ENCODE assay signal across 4 cellular contexts in the genomic region with DNA sequence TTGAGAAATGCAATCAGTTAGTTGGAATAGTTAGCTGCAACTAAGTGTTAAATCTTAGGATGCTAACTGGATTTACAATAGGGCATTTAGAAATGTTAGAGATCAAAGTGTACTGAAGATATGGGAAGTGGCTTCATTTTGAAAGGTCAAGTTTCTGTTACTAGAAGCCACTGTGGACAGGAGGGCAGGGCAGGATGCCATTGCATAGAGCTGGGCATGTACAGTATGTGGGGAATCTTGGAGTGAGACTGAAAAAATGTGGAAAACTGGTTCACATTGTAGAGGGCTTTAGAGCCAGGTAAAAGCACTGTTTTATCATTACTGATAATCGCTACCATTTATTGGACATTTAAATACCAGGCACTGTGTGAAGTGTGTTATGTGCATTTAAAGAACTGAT.
TF ChIP-seq lines count a peak whose summit lies in the region.

No MANE protein-coding gene starts in this region.

TF ChIP-seq in SK-N-SH, 30 proteins besides CTCF, POLR2A, EP300 and RAD21:
- TF ChIP-seq TCF12 (IDR thresholded peaks at IDR 0.05) (no peak), NRF1 (IDR thresholded peaks at IDR 0.05; ENCODE audit: low read depth, low read length) (no peak), TAF1 (IDR thresholded peaks at IDR 0.05; ENCODE audit: borderline replicate concordance, low read depth, low read length) (no peak), TEAD4 (IDR thresholded peaks at IDR 0.05; ENCODE audit: borderline replicate concordance, insufficient read depth) (no peak), JUND (IDR thresholded peaks at IDR 0.05) (no peak)

TF ChIP-seq in SK-N-SH treated with all-trans-retinoic acid at 6 μM for 48 hours, 23 proteins besides CTCF, POLR2A, EP300 and RAD21:
- no peak for TF ChIP-seq CSDC2 (CRISPR knock-in tag; IDR thresholded peaks at IDR 0.05)
- TF ChIP-seq, protein P1, sequence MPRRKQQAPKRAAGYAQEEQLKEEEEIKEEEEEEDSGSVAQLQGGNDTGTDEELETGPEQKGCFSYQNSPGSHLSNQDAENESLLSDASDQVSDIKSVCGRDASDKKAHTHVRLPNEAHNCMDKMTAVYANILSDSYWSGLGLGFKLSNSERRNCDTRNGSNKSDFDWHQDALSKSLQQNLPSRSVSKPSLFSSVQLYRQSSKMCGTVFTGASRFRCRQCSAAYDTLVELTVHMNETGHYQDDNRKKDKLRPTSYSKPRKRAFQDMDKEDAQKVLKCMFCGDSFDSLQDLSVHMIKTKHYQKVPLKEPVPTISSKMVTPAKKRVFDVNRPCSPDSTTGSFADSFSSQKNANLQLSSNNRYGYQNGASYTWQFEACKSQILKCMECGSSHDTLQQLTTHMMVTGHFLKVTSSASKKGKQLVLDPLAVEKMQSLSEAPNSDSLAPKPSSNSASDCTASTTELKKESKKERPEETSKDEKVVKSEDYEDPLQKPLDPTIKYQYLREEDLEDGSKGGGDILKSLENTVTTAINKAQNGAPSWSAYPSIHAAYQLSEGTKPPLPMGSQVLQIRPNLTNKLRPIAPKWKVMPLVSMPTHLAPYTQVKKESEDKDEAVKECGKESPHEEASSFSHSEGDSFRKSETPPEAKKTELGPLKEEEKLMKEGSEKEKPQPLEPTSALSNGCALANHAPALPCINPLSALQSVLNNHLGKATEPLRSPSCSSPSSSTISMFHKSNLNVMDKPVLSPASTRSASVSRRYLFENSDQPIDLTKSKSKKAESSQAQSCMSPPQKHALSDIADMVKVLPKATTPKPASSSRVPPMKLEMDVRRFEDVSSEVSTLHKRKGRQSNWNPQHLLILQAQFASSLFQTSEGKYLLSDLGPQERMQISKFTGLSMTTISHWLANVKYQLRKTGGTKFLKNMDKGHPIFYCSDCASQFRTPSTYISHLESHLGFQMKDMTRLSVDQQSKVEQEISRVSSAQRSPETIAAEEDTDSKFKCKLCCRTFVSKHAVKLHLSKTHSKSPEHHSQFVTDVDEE (CRISPR knock-in tag; IDR thresholded peaks at IDR 0.05) = no peak
- no peak for TF ChIP-seq OSR1 (CRISPR knock-in tag; IDR thresholded peaks at IDR 0.05)
- no peak for TF ChIP-seq ZFP3 (CRISPR knock-in tag; IDR thresholded peaks at IDR 0.05)
- TF ChIP-seq, protein P2, sequence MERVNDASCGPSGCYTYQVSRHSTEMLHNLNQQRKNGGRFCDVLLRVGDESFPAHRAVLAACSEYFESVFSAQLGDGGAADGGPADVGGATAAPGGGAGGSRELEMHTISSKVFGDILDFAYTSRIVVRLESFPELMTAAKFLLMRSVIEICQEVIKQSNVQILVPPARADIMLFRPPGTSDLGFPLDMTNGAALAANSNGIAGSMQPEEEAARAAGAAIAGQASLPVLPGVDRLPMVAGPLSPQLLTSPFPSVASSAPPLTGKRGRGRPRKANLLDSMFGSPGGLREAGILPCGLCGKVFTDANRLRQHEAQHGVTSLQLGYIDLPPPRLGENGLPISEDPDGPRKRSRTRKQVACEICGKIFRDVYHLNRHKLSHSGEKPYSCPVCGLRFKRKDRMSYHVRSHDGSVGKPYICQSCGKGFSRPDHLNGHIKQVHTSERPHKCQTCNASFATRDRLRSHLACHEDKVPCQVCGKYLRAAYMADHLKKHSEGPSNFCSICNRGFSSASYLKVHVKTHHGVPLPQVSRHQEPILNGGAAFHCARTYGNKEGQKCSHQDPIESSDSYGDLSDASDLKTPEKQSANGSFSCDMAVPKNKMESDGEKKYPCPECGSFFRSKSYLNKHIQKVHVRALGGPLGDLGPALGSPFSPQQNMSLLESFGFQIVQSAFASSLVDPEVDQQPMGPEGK (CRISPR knock-in tag; IDR thresholded peaks at IDR 0.05; ENCODE audit: borderline replicate concordance) = no peak
- TF ChIP-seq, protein P3, sequence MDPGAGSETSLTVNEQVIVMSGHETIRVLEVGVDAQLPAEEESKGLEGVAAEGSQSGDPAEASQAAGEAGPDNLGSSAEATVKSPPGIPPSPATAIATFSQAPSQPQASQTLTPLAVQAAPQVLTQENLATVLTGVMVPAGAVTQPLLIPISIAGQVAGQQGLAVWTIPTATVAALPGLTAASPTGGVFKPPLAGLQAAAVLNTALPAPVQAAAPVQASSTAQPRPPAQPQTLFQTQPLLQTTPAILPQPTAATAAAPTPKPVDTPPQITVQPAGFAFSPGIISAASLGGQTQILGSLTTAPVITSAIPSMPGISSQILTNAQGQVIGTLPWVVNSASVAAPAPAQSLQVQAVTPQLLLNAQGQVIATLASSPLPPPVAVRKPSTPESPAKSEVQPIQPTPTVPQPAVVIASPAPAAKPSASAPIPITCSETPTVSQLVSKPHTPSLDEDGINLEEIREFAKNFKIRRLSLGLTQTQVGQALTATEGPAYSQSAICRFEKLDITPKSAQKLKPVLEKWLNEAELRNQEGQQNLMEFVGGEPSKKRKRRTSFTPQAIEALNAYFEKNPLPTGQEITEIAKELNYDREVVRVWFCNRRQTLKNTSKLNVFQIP (CRISPR knock-in tag; IDR thresholded peaks at IDR 0.05; ENCODE audit: borderline replicate concordance, low read depth) = no peak
- TF ChIP-seq ZNF565 (CRISPR knock-in tag; conservative IDR thresholded peaks at IDR 0.05; ENCODE audit: low read depth) = no peak

TF ChIP-seq in HCT116, 20 proteins besides CTCF, POLR2A, EP300 and RAD21:
- TF ChIP-seq SIN3A (IDR thresholded peaks at IDR 0.05; ENCODE audit: low read depth) = 0 out of 2 replicates have a peak, but pooled peaks have one; percentile 6
- TF ChIP-seq, protein P4, sequence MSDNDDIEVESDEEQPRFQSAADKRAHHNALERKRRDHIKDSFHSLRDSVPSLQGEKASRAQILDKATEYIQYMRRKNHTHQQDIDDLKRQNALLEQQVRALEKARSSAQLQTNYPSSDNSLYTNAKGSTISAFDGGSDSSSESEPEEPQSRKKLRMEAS (IDR thresholded peaks at IDR 0.05) = no peak

TF ChIP-seq in K562, 482 proteins besides CTCF, POLR2A, EP300 and RAD21:
- TF ChIP-seq ELF1 (tag; IDR thresholded peaks at IDR 0.05) (no peak), TOE1 (IDR thresholded peaks at IDR 0.05; ENCODE audit: borderline replicate concordance) (no peak), TOE1 (CRISPR knock-in tag; IDR thresholded peaks at IDR 0.05; ENCODE audit: borderline replicate concordance, low read depth) (no peak), SIN3A (IDR thresholded peaks at IDR 0.05; ENCODE audit: borderline replicate concordance in 2 of 2, control insufficient read depth in 1 of 2, low read depth in 2 of 2, low read length in 2 of 2) (no peak), PHTF2 (CRISPR knock-in tag; IDR thresholded peaks at IDR 0.05) (0 out of 2 replicates have a peak, but pooled peaks have one; percentile 20)
- TF ChIP-seq, protein P5, sequence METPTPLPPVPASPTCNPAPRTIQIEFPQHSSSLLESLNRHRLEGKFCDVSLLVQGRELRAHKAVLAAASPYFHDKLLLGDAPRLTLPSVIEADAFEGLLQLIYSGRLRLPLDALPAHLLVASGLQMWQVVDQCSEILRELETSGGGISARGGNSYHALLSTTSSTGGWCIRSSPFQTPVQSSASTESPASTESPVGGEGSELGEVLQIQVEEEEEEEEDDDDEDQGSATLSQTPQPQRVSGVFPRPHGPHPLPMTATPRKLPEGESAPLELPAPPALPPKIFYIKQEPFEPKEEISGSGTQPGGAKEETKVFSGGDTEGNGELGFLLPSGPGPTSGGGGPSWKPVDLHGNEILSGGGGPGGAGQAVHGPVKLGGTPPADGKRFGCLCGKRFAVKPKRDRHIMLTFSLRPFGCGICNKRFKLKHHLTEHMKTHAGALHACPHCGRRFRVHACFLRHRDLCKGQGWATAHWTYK (CRISPR knock-in tag; IDR thresholded peaks at IDR 0.05) = no peak
- TF ChIP-seq, protein P6, sequence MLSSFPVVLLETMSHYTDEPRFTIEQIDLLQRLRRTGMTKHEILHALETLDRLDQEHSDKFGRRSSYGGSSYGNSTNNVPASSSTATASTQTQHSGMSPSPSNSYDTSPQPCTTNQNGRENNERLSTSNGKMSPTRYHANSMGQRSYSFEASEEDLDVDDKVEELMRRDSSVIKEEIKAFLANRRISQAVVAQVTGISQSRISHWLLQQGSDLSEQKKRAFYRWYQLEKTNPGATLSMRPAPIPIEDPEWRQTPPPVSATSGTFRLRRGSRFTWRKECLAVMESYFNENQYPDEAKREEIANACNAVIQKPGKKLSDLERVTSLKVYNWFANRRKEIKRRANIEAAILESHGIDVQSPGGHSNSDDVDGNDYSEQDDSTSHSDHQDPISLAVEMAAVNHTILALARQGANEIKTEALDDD (IDR thresholded peaks at IDR 0.05) = 0 out of 2 replicates have a peak, but pooled peaks have one; percentile 34
- TF ChIP-seq, protein P7, sequence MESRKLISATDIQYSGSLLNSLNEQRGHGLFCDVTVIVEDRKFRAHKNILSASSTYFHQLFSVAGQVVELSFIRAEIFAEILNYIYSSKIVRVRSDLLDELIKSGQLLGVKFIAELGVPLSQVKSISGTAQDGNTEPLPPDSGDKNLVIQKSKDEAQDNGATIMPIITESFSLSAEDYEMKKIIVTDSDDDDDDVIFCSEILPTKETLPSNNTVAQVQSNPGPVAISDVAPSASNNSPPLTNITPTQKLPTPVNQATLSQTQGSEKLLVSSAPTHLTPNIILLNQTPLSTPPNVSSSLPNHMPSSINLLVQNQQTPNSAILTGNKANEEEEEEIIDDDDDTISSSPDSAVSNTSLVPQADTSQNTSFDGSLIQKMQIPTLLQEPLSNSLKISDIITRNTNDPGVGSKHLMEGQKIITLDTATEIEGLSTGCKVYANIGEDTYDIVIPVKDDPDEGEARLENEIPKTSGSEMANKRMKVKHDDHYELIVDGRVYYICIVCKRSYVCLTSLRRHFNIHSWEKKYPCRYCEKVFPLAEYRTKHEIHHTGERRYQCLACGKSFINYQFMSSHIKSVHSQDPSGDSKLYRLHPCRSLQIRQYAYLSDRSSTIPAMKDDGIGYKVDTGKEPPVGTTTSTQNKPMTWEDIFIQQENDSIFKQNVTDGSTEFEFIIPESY (CRISPR knock-in tag; IDR thresholded peaks at IDR 0.05) = no peak
